In the genomic region with DNA sequence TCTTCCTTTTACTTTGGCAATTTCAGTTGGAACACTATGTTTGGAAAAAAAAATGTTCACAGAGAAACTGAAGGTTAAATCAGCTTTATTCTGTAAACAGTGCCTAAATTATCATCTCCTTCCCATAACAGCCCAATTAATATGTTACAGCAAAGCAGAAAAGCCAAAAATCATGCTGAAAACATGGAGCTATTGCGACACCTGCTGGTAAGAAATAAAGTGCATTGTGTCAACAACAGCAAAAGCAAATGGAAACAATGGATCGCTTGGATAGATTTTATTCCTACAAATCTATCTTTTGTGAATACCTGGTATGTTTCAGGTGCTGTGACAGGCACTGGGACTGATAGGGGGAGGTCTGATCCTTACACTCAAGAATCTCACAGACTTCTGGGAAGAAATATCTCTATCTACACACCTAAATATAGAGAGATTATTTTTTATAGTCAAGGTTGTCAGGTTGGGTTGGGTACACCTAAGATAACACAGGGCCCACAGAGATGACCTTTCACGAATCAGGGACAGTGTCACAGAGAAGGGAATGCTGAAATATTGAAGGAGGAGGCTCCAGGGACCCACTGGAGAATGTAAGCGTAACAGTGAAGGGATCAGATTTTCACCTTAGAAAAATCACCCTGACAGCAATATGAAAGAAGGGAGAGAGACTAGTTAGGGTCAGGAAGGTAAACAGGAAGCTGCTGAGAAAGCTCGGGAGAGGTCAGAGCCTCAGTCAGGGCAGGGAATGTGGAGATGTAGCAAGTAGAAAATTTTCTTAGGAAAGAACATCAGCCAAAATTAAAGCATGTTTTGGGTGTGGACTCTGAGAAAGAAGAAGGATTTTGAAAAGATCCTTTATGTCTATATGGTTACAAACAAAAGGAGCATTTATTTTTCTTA, we compare ENCODE assay signal across 8 cellular contexts. TPM values are rescaled to one million over a fixed set of nuclear protein-coding genes. Genes with fewer than 3 reads are reported as not detected.
DNase-seq lines count a peak whose midpoint lies in the region; ATAC-seq, FAIRE-seq and TF ChIP-seq lines count a peak whose summit lies in the region.

No MANE protein-coding gene starts in this region.

- DNase-seq in HCT116 (ENCODE audit: low read depth, low spot score) (peak; percentile 32), NCI-H146 (lab: John Stamatoyannopoulos, UW) (peak; percentile 59), T-helper 9 cell (peak; percentile 3), dorsolateral prefrontal cortex (peak in 5 of 10 donors; percentile 17 to 59 (median 36)), mucosa of descending colon (peak in 1 of 3 donors; percentile 78), uterus (peak; percentile 24 to 45)

- BruUV-seq in HCT116 (replicated peaks; lab: Mats Ljungman, UMichigan): no TSS peak

- H3K27ac ChIP-seq in 22Rv1: no peak overlapping the region
- H3K27ac ChIP-seq in HCT116 (ENCODE audit: low read depth, low read length): no peak overlapping the region
- peak overlapping the region in 30 of 59 donors; percentile 5 to 79 (median 55) for H3K27ac ChIP-seq in dorsolateral prefrontal cortex
- no peak overlapping the region for H3K27ac ChIP-seq in uterus

- no peak overlapping the region for H2AFZ ChIP-seq in HCT116 (ENCODE audit: low read depth, low read length, poor library complexity, severe bottlenecking)

- no peaks in the 10 kb centered on the region for H3K4me1 ChIP-seq in HCT116 (ENCODE audit: control insufficient read depth in 1 of 2, insufficient read depth in 2 of 2, low read length in 2 of 2)
- H3K4me1 ChIP-seq in mucosa of descending colon (ENCODE audit: low read depth): no peaks in the 10 kb centered on the region
- no peaks in the 10 kb centered on the region for H3K4me1 ChIP-seq in uterus

- RAD21 ChIA-PET in HCT116 (lab: Charles Lee; ENCODE audit: low non-redundant PET in 1 of 2, low total read pairs in 2 of 2, uncharacterized antibody in 2 of 2, unreplicated experiment in 2 of 2): no interaction called here

- H3K9me3 ChIP-seq in HCT116 (ENCODE audit: control insufficient read depth in 1 of 2, insufficient read depth in 1 of 2, low read depth in 1 of 2, low read length in 2 of 2): no peaks in the 10 kb centered on the region
- H3K9me3 ChIP-seq in mucosa of descending colon: no peaks in the 10 kb centered on the region
- no peaks in the 10 kb centered on the region for H3K9me3 ChIP-seq in uterus

- FAIRE-seq in G401.6 (lab: Jason Lieb, UNC): peak; percentile 86

- H3K9me2 ChIP-seq in HCT116 (ENCODE audit: insufficient read depth): no peaks in the 10 kb centered on the region

- 0 out of 2 replicates have a peak overlapping the region, but pooled peaks have one; percentile 4 for H3K4me2 ChIP-seq in HCT116 (ENCODE audit: low read length)

- no peak overlapping the region for H3K4me3 ChIP-seq in HCT116 (replicated peaks in 1 of 2; ENCODE audit: low read depth in 1 of 2, low read length in 2 of 2)
- peak overlapping the region in 1 of 59 donors; percentile 19 for H3K4me3 ChIP-seq in dorsolateral prefrontal cortex
- H3K4me3 ChIP-seq in mucosa of descending colon: no peak overlapping the region
- H3K4me3 ChIP-seq in uterus: no peak overlapping the region

- intact Hi-C loops in HCT116 (cut with micrococcal nuclease): loop anchor here (5.0 to 10.0 kb wide), 2 partner anchors 185 to 223 kb away; no protein-coding TSS in a partner anchor
- intact Hi-C loops in dorsolateral prefrontal cortex (cut with DNase I): no loop called here
- intact Hi-C loops in mucosa of descending colon (cut with DNase I, micrococcal nuclease): no loop called here
- intact Hi-C loops in uterus (cut with DNase I; ENCODE audit: low total_unique reads): no loop called here

- POLR2A ChIA-PET in HCT116 (lab: Charles Lee): no interaction called here

- H3K9ac ChIP-seq in HCT116 (ENCODE audit: low read length): no peak overlapping the region

- H3K27me3 ChIP-seq in HCT116 (ENCODE audit: insufficient read depth, low read length) (no peaks in the 10 kb centered on the region), dorsolateral prefrontal cortex (no peaks in the 10 kb centered on the region), uterus (no peaks in the 10 kb centered on the region)

- no peaks in the 10 kb centered on the region for H3K79me2 ChIP-seq in HCT116 (ENCODE audit: insufficient read depth, low read length)

- H3K36me3 ChIP-seq in HCT116 (ENCODE audit: control insufficient read depth in 1 of 2, insufficient read depth in 2 of 2, low read length in 2 of 2) (no peaks in the 10 kb centered on the region), mucosa of descending colon (ENCODE audit: low read depth) (no peaks in the 10 kb centered on the region), uterus (no peaks in the 10 kb centered on the region)

- H4K20me1 ChIP-seq in HCT116 (ENCODE audit: insufficient read depth): no peaks in the 10 kb centered on the region

- CTCF ChIA-PET in HCT116 (lab: Charles Lee): interaction anchor here (0.6 to 2.2 kb wide), 12 partner anchors 9 to 862 kb away, joined by 3 to 9 read pairs (median 3); partner anchors contain the start of genes CRYZ, LRRC53 and TYW3

- TF ChIP-seq CTCF in 22Rv1 (IDR thresholded peaks at IDR 0.05) (peak; percentile 84), HCT116 (IDR thresholded peaks at IDR 0.05 in 2 of 3, conservative IDR thresholded peaks at IDR 0.05 in 1 of 3; ENCODE audit: borderline replicate concordance in 1 of 3, insufficient read depth in 1 of 3, low read depth in 2 of 3, low read length in 2 of 3) (peak; percentile 45 to 92 (median 70); a peak in 5 of 6 replicates), dorsolateral prefrontal cortex (IDR thresholded peaks at IDR 0.05 in 54 of 56, conservative IDR thresholded peaks at IDR 0.05 in 2 of 56; ENCODE audit: low read depth in 1 of 56, partially characterized antibody in 56 of 56) (peak; percentile 77 to 96 (median 89)), mucosa of descending colon (IDR thresholded peaks at IDR 0.05) (peak; percentile 68), uterus (IDR thresholded peaks at IDR 0.05) (peak; percentile 70 to 86 (median 83))

- peak; percentile 77 for TF ChIP-seq RAD21 in HCT116 (IDR thresholded peaks at IDR 0.05; ENCODE audit: low read depth)

- no peak for TF ChIP-seq POLR2A in HCT116 (IDR thresholded peaks at IDR 0.05; ENCODE audit: borderline replicate concordance, extremely low read depth, insufficient read depth, insufficient read length)
- no peak for TF ChIP-seq POLR2A in uterus (IDR thresholded peaks at IDR 0.05)

- peak; percentile 71 for ATAC-seq in HCT116
- peak; percentile 48 for ATAC-seq in mucosa of descending colon

TF ChIP-seq in HCT116, 20 proteins besides CTCF, POLR2A, EP300 and RAD21:
- TF ChIP-seq ZNF274 (IDR thresholded peaks at IDR 0.05; ENCODE audit: low read depth, low read length) (no peak), EGR1 (IDR thresholded peaks at IDR 0.05; ENCODE audit: low read depth) (no peak)

RNA-seq across cellular contexts. Expression of gene ERICH3, which starts 16.5 kb away (rescaled TPM):
- total RNA-seq in HCT116 (2021; ENCODE audit: unreplicated experiment) (not detected), dorsolateral prefrontal cortex (10 to 100 TPM in 118 of 120 experiments, 1 to 10 TPM in 2; 8.1 to 45.1 (median 31.0) TPM), mucosa of descending colon (under 1 TPM; 0.06 to 0.51 (median 0.14) TPM), uterus (1 to 10 TPM in 1 of 4 donors, under 1 TPM in 3; under 0.01 to 3.7 (median 0.67) TPM)
- not detected in 2 replicates for polyA plus RNA-seq in HCT116 (2012)

RNA-seq across cellular contexts. Expression of gene CRYZ, which starts 42.8 kb away (rescaled TPM):
- total RNA-seq in HCT116 (2021; ENCODE audit: unreplicated experiment): 28.2 TPM
- polyA plus RNA-seq in HCT116 (2012): 11.6 and 16.1 TPM in 2 replicates
- total RNA-seq in dorsolateral prefrontal cortex: 10 to 100 TPM in 118 of 120 experiments, 1 to 10 TPM in 2; 5.2 to 48.1 (median 22.9) TPM
- 10 to 100 TPM; 14.2 to 20.4 (median 14.4) TPM for total RNA-seq in mucosa of descending colon
- 10 to 100 TPM; 22.4 to 53.7 (median 36.4) TPM for total RNA-seq in uterus

RNA-seq across cellular contexts. Expression of gene TYW3, which starts 42.9 kb away (rescaled TPM):
- total RNA-seq in HCT116 (2021; ENCODE audit: unreplicated experiment) (31.8 TPM), dorsolateral prefrontal cortex (10 to 100 TPM; 12.1 to 31.0 (median 20.4) TPM), mucosa of descending colon (10 to 100 TPM in 2 of 3 donors, 1 to 10 TPM in 1; 8.3 to 24.0 (median 12.8) TPM), uterus (10 to 100 TPM; 18.8 to 26.7 (median 24.6) TPM)
- 13.9 and 14.1 TPM in 2 replicates for polyA plus RNA-seq in HCT116 (2012)

Comparison
In these comparisons a context has a peak if more than half of its experiments do, and no peak if none do; other contexts are left out.
1. H3K27ac ChIP-seq: peak in dorsolateral prefrontal cortex (30 of 59); none in 22Rv1 (single experiment), HCT116 (single experiment) and uterus (0 of 2).
2. Peak in every context shown above with its lines, with median percentiles within 50 percentile points of each other: CTCF ChIP-seq.